In genomic region chr14:39145266-39145966, GRCh38 we compare ENCODE assay signal across 1 cellular context.
TF ChIP-seq lines count a peak whose summit lies in the region.

No MANE protein-coding gene starts in this region.

TF ChIP-seq in K562, 482 proteins besides CTCF, POLR2A, EP300 and RAD21 (continued from another document and continues in another):
- no peak for TF ChIP-seq ZBTB9 (CRISPR knock-in tag; IDR thresholded peaks at IDR 0.05)
- no peak for TF ChIP-seq ZBTB49 (CRISPR knock-in tag; IDR thresholded peaks at IDR 0.05; ENCODE audit: borderline replicate concordance)
- TF ChIP-seq CREB3 (tag; conservative IDR thresholded peaks at IDR 0.05; ENCODE audit: low read depth) = no peak
- TF ChIP-seq THRAP3 (IDR thresholded peaks at IDR 0.05; ENCODE audit: borderline replicate concordance) = no peak
- no peak for TF ChIP-seq TFE3 (CRISPR knock-in tag; IDR thresholded peaks at IDR 0.05)
- TF ChIP-seq RFX1 (IDR thresholded peaks at IDR 0.05) = no peak
- no peak for TF ChIP-seq MBD1 (CRISPR knock-in tag; IDR thresholded peaks at IDR 0.05)
- no peak for TF ChIP-seq UBTF (IDR thresholded peaks at IDR 0.05; ENCODE audit: borderline replicate concordance in 1 of 2, low read depth in 2 of 2, low read length in 2 of 2)
- TF ChIP-seq CREB1 (IDR thresholded peaks at IDR 0.05) = no peak
- no peak for TF ChIP-seq CREB1 (CRISPR knock-in tag; IDR thresholded peaks at IDR 0.05)
- TF ChIP-seq CTCFL (IDR thresholded peaks at IDR 0.05; ENCODE audit: borderline replicate concordance, insufficient read depth, low read depth, low read length, poor library complexity, severe bottlenecking) = no peak
- no peak for TF ChIP-seq ZBTB5 (IDR thresholded peaks at IDR 0.05)
- no peak for TF ChIP-seq TAF9B (IDR thresholded peaks at IDR 0.05; ENCODE audit: partially characterized antibody)
- TF ChIP-seq SLC30A9 (CRISPR knock-in tag; IDR thresholded peaks at IDR 0.05) = no peak
- no peak for TF ChIP-seq TCF7L2 (IDR thresholded peaks at IDR 0.05; ENCODE audit: low read depth, low read length)
- no peak for TF ChIP-seq DNMT1 (IDR thresholded peaks at IDR 0.05)
- peak; percentile 79 to 80 for TF ChIP-seq FOXK2 (conservative IDR thresholded peaks at IDR 0.05 in 1 of 2, IDR thresholded peaks at IDR 0.05 in 1 of 2; ENCODE audit: low read depth in 2 of 2)
- no peak for TF ChIP-seq SRF (CRISPR knock-in tag; IDR thresholded peaks at IDR 0.05)
- TF ChIP-seq ZNF431 (CRISPR knock-in tag; IDR thresholded peaks at IDR 0.05) = no peak
- TF ChIP-seq ARID1B (IDR thresholded peaks at IDR 0.05) = peak; percentile 94
- no peak for TF ChIP-seq RAD51 (IDR thresholded peaks at IDR 0.05; ENCODE audit: borderline replicate concordance, low read depth)
- no peak for TF ChIP-seq ZNF830 (CRISPR knock-in tag; IDR thresholded peaks at IDR 0.05)
- TF ChIP-seq NCOA1 (IDR thresholded peaks at IDR 0.05; ENCODE audit: low read depth) = peak; percentile 83; the same call in 1 of the 2 replicates
- TF ChIP-seq DEAF1 (CRISPR knock-in tag; IDR thresholded peaks at IDR 0.05) = no peak
- no peak for TF ChIP-seq ELK3 (CRISPR knock-in tag; IDR thresholded peaks at IDR 0.05)
- no peak for TF ChIP-seq STAG1 (CRISPR knock-in tag; IDR thresholded peaks at IDR 0.05; ENCODE audit: borderline replicate concordance)
- TF ChIP-seq SRSF7 (optimal IDR thresholded peaks at IDR 0.05; ENCODE audit: low read depth, low read length) = no peak
- TF ChIP-seq HLTF (IDR thresholded peaks at IDR 0.05) = no peak
- no peak for TF ChIP-seq RERE (CRISPR knock-in tag; IDR thresholded peaks at IDR 0.05; ENCODE audit: borderline replicate concordance)
